ENCODE assay signal across 1 cellular context in genomic region chr9:89592963-89593775, GRCh38.
TF ChIP-seq lines count a peak whose summit lies in the region.

No MANE protein-coding gene starts in this region.

TF ChIP-seq in H1, 55 proteins besides CTCF, POLR2A, EP300 and RAD21:
- TF ChIP-seq TEAD4 (IDR thresholded peaks at IDR 0.05; ENCODE audit: low read depth, low read length), result peak; percentile 98
- 0 out of 2 replicates have a peak, but pooled peaks have one; percentile 61 for TF ChIP-seq RBBP5 (IDR thresholded peaks at IDR 0.05; ENCODE audit: borderline replicate concordance, low read depth, low read length)
- TF ChIP-seq ASH2L (IDR thresholded peaks at IDR 0.05; ENCODE audit: low read length), result peak; percentile 30
- TF ChIP-seq RNF2 (IDR thresholded peaks at IDR 0.05; ENCODE audit: borderline replicate concordance, low read depth, low read length, missing control alignments, poor library complexity, severe bottlenecking), result no peak
- 0 out of 2 replicates have a peak, but pooled peaks have one; percentile 67 for TF ChIP-seq TCF12 (IDR thresholded peaks at IDR 0.05; ENCODE audit: low read depth, low read length)
- no peak for TF ChIP-seq TAF7 (optimal IDR thresholded peaks at IDR 0.05; ENCODE audit: borderline replicate concordance, low read depth, low read length)
- peak; percentile 44; the same call in 1 of the 2 replicates for TF ChIP-seq MAX (IDR thresholded peaks at IDR 0.05)
- peak; percentile 31; the same call in 1 of the 2 replicates for TF ChIP-seq CREB1 (IDR thresholded peaks at IDR 0.05)
